In the genomic region with DNA sequence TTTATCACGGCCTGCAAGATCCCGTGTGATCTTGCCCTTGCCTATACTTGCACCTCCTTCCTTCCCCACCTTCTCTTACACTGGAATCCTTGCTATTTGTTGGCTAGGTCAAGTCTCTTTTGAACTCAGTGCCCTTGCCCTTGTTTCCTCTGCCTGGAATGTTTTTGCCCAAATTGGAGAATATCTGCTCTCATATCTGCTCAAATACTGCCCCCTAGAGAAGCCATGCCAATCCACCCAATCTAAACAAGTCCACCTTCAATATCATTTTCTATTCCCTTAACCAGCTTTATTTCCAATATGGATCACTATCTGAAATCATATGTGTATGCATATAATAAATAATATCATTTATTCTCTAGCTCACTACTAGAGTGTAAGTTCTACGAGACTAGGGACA, we compare ENCODE assay signal across 27 cellular contexts.
DNase-seq lines count a peak whose midpoint lies in the region; ATAC-seq and TF ChIP-seq lines count a peak whose summit lies in the region.
"Had no signal": no experiment of that assay in that cellular context is flagged by ENCODE, and none has a peak within 500 bp of the region (broad histone marks: within the 10 kb centered on the region; RNA-seq: fewer than 3 reads in every experiment).

No MANE protein-coding gene starts in this region.

- no peaks in the 10 kb centered on the region for H3K36me3 ChIP-seq in A673 (ENCODE audit: insufficient read depth, low read length, poor library complexity, severe bottlenecking)
- no peaks in the 10 kb centered on the region for H3K36me3 ChIP-seq in OCI-LY7 (ENCODE audit: insufficient read depth, low read length)
- no peaks in the 10 kb centered on the region for H3K36me3 ChIP-seq in endodermal cell (ENCODE audit: control insufficient read depth, insufficient read depth, low read length)
- H3K36me3 ChIP-seq: BLaER1 treated with 17β-estradiol and CSF1 and Interleukin-3, amounts not matched to agents 10 nM and 100 nM; cardiac muscle cell; heart left ventricle; neutrophil; suprapubic skin had no signal

- no peak for ATAC-seq in HG03460 (IDR thresholded peaks at IDR 0.05; ENCODE audit: unreplicated experiment)
- ATAC-seq: activated T-cell treated with anti-CD3 and anti-CD28 coated beads, Interleukin-2, amount 50 U/mL, for 72 hours; heart left ventricle; stimulated activated effector memory CD8-positive, alpha-beta T cell treated with anti-CD3 and anti-CD28 coated beads, Interleukin-12 subunit alpha, Interleukin-12 subunit beta, amount 100 ng/mL, for 72 hours; T-cell had no signal

- H3K9me3 Mint-ChIP-seq in endodermal cell, result peaks cover 45% of the 10 kb centered on the region

- POLR2A ChIA-PET in A673 (lab: Charles Lee; ENCODE audit: low non-redundant PET) (no interaction called here), OCI-LY7 (lab: Charles Lee) (interaction anchor here (1.3 kb wide), 1 partner anchor 10 kb away, joined by 4 read pairs; no protein-coding TSS in a partner anchor)

- TF ChIP-seq CTCF in A673 (conservative IDR thresholded peaks at IDR 0.05; ENCODE audit: low read depth, low read length) (peak; percentile 46), OCI-LY7 (conservative IDR thresholded peaks at IDR 0.05; ENCODE audit: low read length) (peak; percentile 38), endodermal cell (conservative IDR thresholded peaks at IDR 0.05) (peak; percentile 46)

- H3K4me1 ChIP-seq in A673 (ENCODE audit: insufficient read depth, low read length, poor library complexity, severe bottlenecking) (no peaks in the 10 kb centered on the region), OCI-LY7 (ENCODE audit: insufficient read depth, low read length, poor library complexity, severe bottlenecking) (no peaks in the 10 kb centered on the region), endodermal cell (ENCODE audit: control insufficient read depth, insufficient read depth, low read length) (no peaks in the 10 kb centered on the region)
- H3K4me1 ChIP-seq: heart left ventricle, suprapubic skin had no signal

- H3K9me2 ChIP-seq in OCI-LY7 (ENCODE audit: insufficient read depth, low read length), result no peaks in the 10 kb centered on the region

- intact Hi-C loops in A673 (cut with micrococcal nuclease; ENCODE audit: unreplicated experiment), result loop anchor here (10.0 kb wide), 2 partner anchors 461 to 1081 kb away; no protein-coding TSS in a partner anchor
- intact Hi-C loops in OCI-LY7 (cut with micrococcal nuclease; ENCODE audit: unreplicated experiment), result no loop called here

- H3K4me1 Mint-ChIP-seq in endodermal cell, result no peaks in the 10 kb centered on the region
- H3K4me1 Mint-ChIP-seq: stimulated activated effector memory CD8-positive, alpha-beta T cell treated with anti-CD3 and anti-CD28 coated beads, Interleukin-12 subunit alpha, Interleukin-12 subunit beta, amount 100 ng/mL, for 72 hours; T-cell had no signal

- WGBS in endodermal cell (ENCODE audit: insufficient coverage in 1 of 2, insufficient read length in 1 of 2), 2 experiments, result 93 to 100% methylated on average over 2 to 3 of the region's 3 CpGs

- H3K27ac ChIP-seq in A673 (ENCODE audit: low read depth, low read length, poor library complexity, severe bottlenecking) (no peak overlapping the region), OCI-LY7 (ENCODE audit: low read depth, low read length, poor library complexity, severe bottlenecking) (no peak overlapping the region), endodermal cell (ENCODE audit: low read depth, low read length) (no peak overlapping the region)
- H3K27ac ChIP-seq: BLaER1 treated with 17β-estradiol and CSF1 and Interleukin-3, amounts not matched to agents 10 nM and 100 nM; cardiac muscle cell; epithelial cell of prostate; heart left ventricle; neutrophil; skin epidermis; suprapubic skin had no signal

- CTCF ChIA-PET in A673 (lab: Charles Lee), result interaction anchor here (0.6 kb wide), 1 partner anchor 111 kb away, joined by 3 read pairs; no protein-coding TSS in a partner anchor
- CTCF ChIA-PET in OCI-LY7 (lab: Charles Lee; ENCODE audit: unreplicated experiment), result no interaction called here

- no peak overlapping the region for H3K9ac ChIP-seq in endodermal cell (ENCODE audit: extremely low read depth, low read length, poor library complexity, severe bottlenecking)
- H3K9ac ChIP-seq: BLaER1 treated with 17β-estradiol and CSF1 and Interleukin-3, amounts not matched to agents 10 nM and 100 nM had no signal

- H3K4me2 ChIP-seq in OCI-LY7 (ENCODE audit: low read length), result no peak overlapping the region
- H3K4me2 ChIP-seq: BLaER1 treated with 17β-estradiol and CSF1 and Interleukin-3, amounts not matched to agents 10 nM and 100 nM had no signal

- H3K4me3 ChIP-seq in A673 (ENCODE audit: low read depth, low read length, poor library complexity, severe bottlenecking) (no peak overlapping the region), OCI-LY7 (ENCODE audit: low read depth, low read length, poor library complexity, severe bottlenecking) (no peak overlapping the region), endodermal cell (ENCODE audit: low read length) (no peak overlapping the region)
- H3K4me3 ChIP-seq: BLaER1 treated with 17β-estradiol and CSF1 and Interleukin-3, amounts not matched to agents 10 nM and 100 nM; cardiac muscle cell; heart left ventricle; lung; skin epidermis; suprapubic skin had no signal

- BruUV-seq in A673 (replicated peaks; lab: Mats Ljungman, UMichigan), result no TSS peak
- no TSS peak for BruUV-seq in OCI-LY7 (replicated peaks; lab: Mats Ljungman, UMichigan)

- no peaks in the 10 kb centered on the region for H3K27me3 Mint-ChIP-seq in endodermal cell (ENCODE audit: insufficient read depth)
- H3K27me3 Mint-ChIP-seq: T-cell had no signal

- H3K36me3 Mint-ChIP-seq in endodermal cell (ENCODE audit: low read depth), result no peaks in the 10 kb centered on the region
- H3K36me3 Mint-ChIP-seq: stimulated activated effector memory CD8-positive, alpha-beta T cell treated with anti-CD3 and anti-CD28 coated beads, Interleukin-12 subunit alpha, Interleukin-12 subunit beta, amount 100 ng/mL, for 72 hours; T-cell had no signal

- DNase-seq in A673 (ENCODE audit: low spot score) (peak; percentile 12), H4 (ENCODE audit: low spot score) (peak; percentile 5), OCI-LY7 (ENCODE audit: low spot score) (no peak), endodermal cell (peak; percentile 41), NCI-H2029 (lab: John Stamatoyannopoulos, UW) (no peak), HuH-7 (ENCODE audit: low spot score) (no peak), NCI-H774 (lab: John Stamatoyannopoulos, UW) (no peak)
- DNase-seq: ACHN; activated naive CD4-positive, alpha-beta T cell treated with anti-CD3 and anti-CD28 coated beads for 36 hours; activated T-cell treated with anti-CD3 and anti-CD28 coated beads, Interleukin-2, amount 50 U/mL, for 72 hours; amniotic stem cell; GDM1; heart left ventricle; NCI-H1436 treated with DMSO at 0.1 percent for 48 hours; NCI-H2171 treated with DMSO at 0.1 percent for 48 hours; Right ventricle myocardium superior; stimulated activated CD4-positive, alpha-beta T cell treated with anti-CD3 and anti-CD28 coated beads, Interleukin-2, amount 100 ng/mL, for 24 hours; T-cell had no signal

- H3K27ac Mint-ChIP-seq in endodermal cell, result no peak overlapping the region
- H3K27ac Mint-ChIP-seq: activated naive CD4-positive, alpha-beta T cell treated with anti-CD3 and anti-CD28 coated beads for 36 hours; activated T-cell treated with anti-CD3 and anti-CD28 coated beads, Interleukin-2, amount 50 U/mL, for 72 hours; stimulated activated effector memory CD8-positive, alpha-beta T cell treated with anti-CD3 and anti-CD28 coated beads, Interleukin-12 subunit alpha, Interleukin-12 subunit beta, amount 100 ng/mL, for 72 hours; T-cell had no signal

- H3K27me3 ChIP-seq in A673 (replicated peaks; ENCODE audit: insufficient read depth, low read depth, low read length, poor library complexity) (no peaks in the 10 kb centered on the region), endodermal cell (ENCODE audit: control insufficient read depth, insufficient read depth, low read length, poor library complexity, severe bottlenecking) (no peaks in the 10 kb centered on the region)
- H3K27me3 ChIP-seq: cardiac muscle cell, heart left ventricle, neutrophil, suprapubic skin had no signal

- no peak overlapping the region for H2AFZ ChIP-seq in OCI-LY7 (ENCODE audit: low read length)

- H3K79me2 ChIP-seq in OCI-LY7 (ENCODE audit: insufficient read depth, low read depth, low read length), result no peaks in the 10 kb centered on the region

- H4K20me1 ChIP-seq in OCI-LY7 (ENCODE audit: insufficient read depth, low read length), result no peaks in the 10 kb centered on the region
- H4K20me1 ChIP-seq: BLaER1 treated with 17β-estradiol and CSF1 and Interleukin-3, amounts not matched to agents 10 nM and 100 nM had no signal

- no peak overlapping the region for H3K4me3 Mint-ChIP-seq in endodermal cell
- H3K4me3 Mint-ChIP-seq: activated naive CD4-positive, alpha-beta T cell treated with anti-CD3 and anti-CD28 coated beads for 36 hours; activated T-cell treated with anti-CD3 and anti-CD28 coated beads, Interleukin-2, amount 50 U/mL, for 72 hours; stimulated activated effector memory CD8-positive, alpha-beta T cell treated with anti-CD3 and anti-CD28 coated beads, Interleukin-12 subunit alpha, Interleukin-12 subunit beta, amount 100 ng/mL, for 72 hours; T-cell had no signal

- H3K9me3 ChIP-seq in A673 (ENCODE audit: low read depth, low read length, poor library complexity, severe bottlenecking) (no peaks in the 10 kb centered on the region), OCI-LY7 (ENCODE audit: low read length) (no peaks in the 10 kb centered on the region), endodermal cell (ENCODE audit: control insufficient read depth, low read length) (no peaks in the 10 kb centered on the region)
- H3K9me3 ChIP-seq: heart left ventricle, neutrophil, suprapubic skin had no signal

Comparison
In these comparisons a context has a peak if more than half of its experiments do, and no peak if none do; other contexts are left out.
1. DNase-seq: peak in A673 (single experiment), H4 (single experiment) and endodermal cell (single experiment); none in OCI-LY7 (single experiment), NCI-H2029 (single experiment), HuH-7 (single experiment) and NCI-H774 (single experiment).
2. Peak in every context shown above with its lines, with median percentiles within 50 percentile points of each other: CTCF ChIP-seq.